ENCODE assay signal across 16 cellular contexts in genomic region chr2:70073493-70073892, GRCh38. TPM values are rescaled to one million over a fixed set of nuclear protein-coding genes. Genes with fewer than 3 reads are reported as not detected.
DNase-seq lines count a peak whose midpoint lies in the region; ATAC-seq and TF ChIP-seq lines count a peak whose summit lies in the region.
"Had no signal": no experiment of that assay in that cellular context is flagged by ENCODE, and none has a peak within 500 bp of the region (broad histone marks: within the 10 kb centered on the region; RNA-seq: fewer than 3 reads in every experiment).

No MANE protein-coding gene starts in this region.

- no peak overlapping the region for H3K4me3 Mint-ChIP-seq in activated CD4-positive, alpha-beta T cell treated with anti-CD3 and anti-CD28 coated beads, Interleukin-2, amount 10 ng/mL, durations not matched to agents 24 days and 14 days
- H3K4me3 Mint-ChIP-seq in T-cell: no peak overlapping the region
- H3K4me3 Mint-ChIP-seq in progenitor cell of endocrine pancreas (ENCODE audit: low read depth): no peak overlapping the region
- H3K4me3 Mint-ChIP-seq in stimulated activated naive B cell treated with anti-CD40 and anti-IgM and Interleukin-4, amounts not matched to agents 10 μg/mL and 1 μg/mL and 100 μg/mL, for 72 hours: no peak overlapping the region
- H3K4me3 Mint-ChIP-seq: T-helper 2 cell treated with Interferon-gamma antibody and Interleukin-4, amounts not matched to agents 5 μg/mL and 100 μg/mL, for 36 hours had no signal

- intact Hi-C loops in activated CD4-positive, alpha-beta T cell treated with anti-CD3 and anti-CD28 coated beads, Interleukin-2, amount 10 ng/mL, durations not matched to agents 24 days and 14 days (cut with micrococcal nuclease): no loop called here

- POLR2A ChIA-PET in T-cell (lab: Charles Lee): interaction anchor here in 1 of 2 donors (0.7 to 1.1 kb wide), 3 partner anchors 9 to 360 kb away, joined by 3 to 10 read pairs (median 4); no protein-coding TSS in a partner anchor

- no peaks in the 10 kb centered on the region for H3K9me3 Mint-ChIP-seq in activated CD4-positive, alpha-beta T cell treated with anti-CD3 and anti-CD28 coated beads, Interleukin-2, amount 10 ng/mL, durations not matched to agents 24 days and 14 days
- no peaks in the 10 kb centered on the region for H3K9me3 Mint-ChIP-seq in T-cell
- H3K9me3 Mint-ChIP-seq in progenitor cell of endocrine pancreas (ENCODE audit: low read depth): no peaks in the 10 kb centered on the region
- no peaks in the 10 kb centered on the region for H3K9me3 Mint-ChIP-seq in stimulated activated naive B cell treated with anti-CD40 and anti-IgM and Interleukin-4, amounts not matched to agents 10 μg/mL and 1 μg/mL and 100 μg/mL, for 72 hours
- H3K9me3 Mint-ChIP-seq: T-helper 2 cell treated with Interferon-gamma antibody and Interleukin-4, amounts not matched to agents 5 μg/mL and 100 μg/mL, for 36 hours had no signal

- peaks cover 40% of the 10 kb centered on the region for H3K36me3 Mint-ChIP-seq in activated CD4-positive, alpha-beta T cell treated with anti-CD3 and anti-CD28 coated beads, Interleukin-2, amount 10 ng/mL, durations not matched to agents 24 days and 14 days (ENCODE audit: low read depth)
- H3K36me3 Mint-ChIP-seq in T-cell: peaks cover 32% of the 10 kb centered on the region
- peaks cover 23% of the 10 kb centered on the region for H3K36me3 Mint-ChIP-seq in progenitor cell of endocrine pancreas (ENCODE audit: insufficient read depth)
- peaks cover 26 to 42% of the 10 kb centered on the region in 2 donors for H3K36me3 Mint-ChIP-seq in stimulated activated naive B cell treated with anti-CD40 and anti-IgM and Interleukin-4, amounts not matched to agents 10 μg/mL and 1 μg/mL and 100 μg/mL, for 72 hours

- CTCF ChIA-PET in T-cell (lab: Charles Lee): interaction anchor here (0.6 to 1.3 kb wide), 3 partner anchors 8 to 166 kb away, joined by 3 to 5 read pairs (median 3); no protein-coding TSS in a partner anchor

- no peak overlapping the region for H3K9ac ChIP-seq in endocrine pancreas (ENCODE audit: control insufficient read depth, insufficient read depth, low read length)
- H3K9ac ChIP-seq: BLaER1 had no signal

- peak overlapping the region; percentile 8 for H3K4me3 ChIP-seq in endocrine pancreas (ENCODE audit: control insufficient read depth, insufficient read depth, low read length)
- H3K4me3 ChIP-seq: BLaER1, colonic mucosa, right lobe of liver had no signal

- H3K27me3 ChIP-seq in endocrine pancreas (ENCODE audit: control insufficient read depth, insufficient read depth, low read length): no peaks in the 10 kb centered on the region
- H3K27me3 ChIP-seq: BLaER1, colonic mucosa, right lobe of liver had no signal

- H3K4me1 ChIP-seq in endocrine pancreas (ENCODE audit: control insufficient read depth, insufficient read depth, low read length): peaks cover 28% of the 10 kb centered on the region

- H3K27me3 Mint-ChIP-seq in activated CD4-positive, alpha-beta T cell treated with anti-CD3 and anti-CD28 coated beads, Interleukin-2, amount 10 ng/mL, durations not matched to agents 24 days and 14 days: no peaks in the 10 kb centered on the region
- H3K27me3 Mint-ChIP-seq in T-cell (no peaks in the 10 kb centered on the region), progenitor cell of endocrine pancreas (no peaks in the 10 kb centered on the region)
- no peaks in the 10 kb centered on the region for H3K27me3 Mint-ChIP-seq in stimulated activated naive B cell treated with anti-CD40 and anti-IgM and Interleukin-4, amounts not matched to agents 10 μg/mL and 1 μg/mL and 100 μg/mL, for 72 hours

- TF ChIP-seq CTCF in progenitor cell of endocrine pancreas (IDR thresholded peaks at IDR 0.05; ENCODE audit: unreplicated experiment): no peak

- no peak for DNase-seq in activated CD4-positive, alpha-beta T cell treated with anti-CD3 and anti-CD28 coated beads, Interleukin-2, amount 10 ng/mL, durations not matched to agents 24 days and 14 days
- no peak for DNase-seq in activated CD4-positive, alpha-beta T cell treated with anti-CD3 and anti-CD28 coated beads, Interleukin-2, amount 50 U/mL, for 4 hours
- DNase-seq in T-cell (no peak), progenitor cell of endocrine pancreas (ENCODE audit: low spot score, unreplicated experiment) (no peak), hepatic stellate cell (ENCODE audit: low spot score) (no peak)
- no peak for DNase-seq in stimulated activated naive B cell treated with anti-CD40 and anti-IgM and Interleukin-4, amounts not matched to agents 10 μg/mL and 1 μg/mL and 100 μg/mL, for 72 hours
- DNase-seq: activated T-cell treated with anti-CD3 and anti-CD28 coated beads for 4 hours, colonic mucosa, NCI-H1930, SHP77 treated with DMSO at 0.1 percent for 48 hours had no signal

- H3K36me3 ChIP-seq in endocrine pancreas (ENCODE audit: control insufficient read depth, insufficient read depth, low read length): no peaks in the 10 kb centered on the region
- H3K36me3 ChIP-seq: colonic mucosa had no signal

- H3K27ac Mint-ChIP-seq in activated CD4-positive, alpha-beta T cell treated with anti-CD3 and anti-CD28 coated beads, Interleukin-2, amount 10 ng/mL, durations not matched to agents 24 days and 14 days: peak overlapping the region; percentile 65
- H3K27ac Mint-ChIP-seq in T-cell (peak overlapping the region; percentile 56 to 65), progenitor cell of endocrine pancreas (peak overlapping the region; percentile 76)
- H3K27ac Mint-ChIP-seq in stimulated activated naive B cell treated with anti-CD40 and anti-IgM and Interleukin-4, amounts not matched to agents 10 μg/mL and 1 μg/mL and 100 μg/mL, for 72 hours: no peak overlapping the region
- H3K27ac Mint-ChIP-seq: T-helper 2 cell treated with Interferon-gamma antibody and Interleukin-4, amounts not matched to agents 5 μg/mL and 100 μg/mL, for 36 hours had no signal

- ATAC-seq in T-cell (replicated peaks in 1 of 4): no peak
- no peak for ATAC-seq in HG03460 (IDR thresholded peaks at IDR 0.05; ENCODE audit: unreplicated experiment)
- no peak for ATAC-seq in stimulated activated naive B cell treated with anti-CD40 and anti-IgM and Interleukin-4, amounts not matched to agents 10 μg/mL and 1 μg/mL and 100 μg/mL, for 72 hours (replicated peaks)
- ATAC-seq: activated CD4-positive, CD25-positive, alpha-beta regulatory T cell treated with anti-CD3 and anti-CD28 coated beads, Interleukin-2, amount 50 U/mL, for 24 hours; right lobe of liver had no signal

- no peaks in the 10 kb centered on the region for H3K9me3 ChIP-seq in endocrine pancreas (ENCODE audit: control insufficient read depth, low read length)
- H3K9me3 ChIP-seq: BLaER1, colonic mucosa, right lobe of liver had no signal

- H3K4me1 Mint-ChIP-seq in activated CD4-positive, alpha-beta T cell treated with anti-CD3 and anti-CD28 coated beads, Interleukin-2, amount 10 ng/mL, durations not matched to agents 24 days and 14 days: peaks cover 35% of the 10 kb centered on the region
- peaks cover 33 to 51% (median 49%) of the 10 kb centered on the region in 3 donors for H3K4me1 Mint-ChIP-seq in T-cell
- peaks cover 4% of the 10 kb centered on the region for H3K4me1 Mint-ChIP-seq in progenitor cell of endocrine pancreas (ENCODE audit: low read depth)
- H3K4me1 Mint-ChIP-seq in stimulated activated naive B cell treated with anti-CD40 and anti-IgM and Interleukin-4, amounts not matched to agents 10 μg/mL and 1 μg/mL and 100 μg/mL, for 72 hours: peaks cover 16 to 29% of the 10 kb centered on the region in 2 donors

RNA-seq across cellular contexts. Expression of gene PCBP1, which starts 13.8 kb away (rescaled TPM):
- total RNA-seq in activated CD4-positive, alpha-beta T cell treated with anti-CD3 and anti-CD28 coated beads, Interleukin-2, amount 10 ng/mL, durations not matched to agents 24 days and 14 days: 443 and 447 TPM in 2 replicates
- total RNA-seq in T-cell: 100 to 1,000 TPM; 303 to 431 (median 386) TPM
- 295 and 305 TPM in 2 replicates for total RNA-seq in progenitor cell of endocrine pancreas
